ENCODE assay signal across 1 cellular context in genomic region chr4:169100656-169101055, GRCh38.
TF ChIP-seq lines count a peak whose summit lies in the region.

No MANE protein-coding gene starts in this region.

TF ChIP-seq in GM23338, 12 proteins besides CTCF, POLR2A, EP300 and RAD21 (continued from another document):
- TF ChIP-seq, protein P1, sequence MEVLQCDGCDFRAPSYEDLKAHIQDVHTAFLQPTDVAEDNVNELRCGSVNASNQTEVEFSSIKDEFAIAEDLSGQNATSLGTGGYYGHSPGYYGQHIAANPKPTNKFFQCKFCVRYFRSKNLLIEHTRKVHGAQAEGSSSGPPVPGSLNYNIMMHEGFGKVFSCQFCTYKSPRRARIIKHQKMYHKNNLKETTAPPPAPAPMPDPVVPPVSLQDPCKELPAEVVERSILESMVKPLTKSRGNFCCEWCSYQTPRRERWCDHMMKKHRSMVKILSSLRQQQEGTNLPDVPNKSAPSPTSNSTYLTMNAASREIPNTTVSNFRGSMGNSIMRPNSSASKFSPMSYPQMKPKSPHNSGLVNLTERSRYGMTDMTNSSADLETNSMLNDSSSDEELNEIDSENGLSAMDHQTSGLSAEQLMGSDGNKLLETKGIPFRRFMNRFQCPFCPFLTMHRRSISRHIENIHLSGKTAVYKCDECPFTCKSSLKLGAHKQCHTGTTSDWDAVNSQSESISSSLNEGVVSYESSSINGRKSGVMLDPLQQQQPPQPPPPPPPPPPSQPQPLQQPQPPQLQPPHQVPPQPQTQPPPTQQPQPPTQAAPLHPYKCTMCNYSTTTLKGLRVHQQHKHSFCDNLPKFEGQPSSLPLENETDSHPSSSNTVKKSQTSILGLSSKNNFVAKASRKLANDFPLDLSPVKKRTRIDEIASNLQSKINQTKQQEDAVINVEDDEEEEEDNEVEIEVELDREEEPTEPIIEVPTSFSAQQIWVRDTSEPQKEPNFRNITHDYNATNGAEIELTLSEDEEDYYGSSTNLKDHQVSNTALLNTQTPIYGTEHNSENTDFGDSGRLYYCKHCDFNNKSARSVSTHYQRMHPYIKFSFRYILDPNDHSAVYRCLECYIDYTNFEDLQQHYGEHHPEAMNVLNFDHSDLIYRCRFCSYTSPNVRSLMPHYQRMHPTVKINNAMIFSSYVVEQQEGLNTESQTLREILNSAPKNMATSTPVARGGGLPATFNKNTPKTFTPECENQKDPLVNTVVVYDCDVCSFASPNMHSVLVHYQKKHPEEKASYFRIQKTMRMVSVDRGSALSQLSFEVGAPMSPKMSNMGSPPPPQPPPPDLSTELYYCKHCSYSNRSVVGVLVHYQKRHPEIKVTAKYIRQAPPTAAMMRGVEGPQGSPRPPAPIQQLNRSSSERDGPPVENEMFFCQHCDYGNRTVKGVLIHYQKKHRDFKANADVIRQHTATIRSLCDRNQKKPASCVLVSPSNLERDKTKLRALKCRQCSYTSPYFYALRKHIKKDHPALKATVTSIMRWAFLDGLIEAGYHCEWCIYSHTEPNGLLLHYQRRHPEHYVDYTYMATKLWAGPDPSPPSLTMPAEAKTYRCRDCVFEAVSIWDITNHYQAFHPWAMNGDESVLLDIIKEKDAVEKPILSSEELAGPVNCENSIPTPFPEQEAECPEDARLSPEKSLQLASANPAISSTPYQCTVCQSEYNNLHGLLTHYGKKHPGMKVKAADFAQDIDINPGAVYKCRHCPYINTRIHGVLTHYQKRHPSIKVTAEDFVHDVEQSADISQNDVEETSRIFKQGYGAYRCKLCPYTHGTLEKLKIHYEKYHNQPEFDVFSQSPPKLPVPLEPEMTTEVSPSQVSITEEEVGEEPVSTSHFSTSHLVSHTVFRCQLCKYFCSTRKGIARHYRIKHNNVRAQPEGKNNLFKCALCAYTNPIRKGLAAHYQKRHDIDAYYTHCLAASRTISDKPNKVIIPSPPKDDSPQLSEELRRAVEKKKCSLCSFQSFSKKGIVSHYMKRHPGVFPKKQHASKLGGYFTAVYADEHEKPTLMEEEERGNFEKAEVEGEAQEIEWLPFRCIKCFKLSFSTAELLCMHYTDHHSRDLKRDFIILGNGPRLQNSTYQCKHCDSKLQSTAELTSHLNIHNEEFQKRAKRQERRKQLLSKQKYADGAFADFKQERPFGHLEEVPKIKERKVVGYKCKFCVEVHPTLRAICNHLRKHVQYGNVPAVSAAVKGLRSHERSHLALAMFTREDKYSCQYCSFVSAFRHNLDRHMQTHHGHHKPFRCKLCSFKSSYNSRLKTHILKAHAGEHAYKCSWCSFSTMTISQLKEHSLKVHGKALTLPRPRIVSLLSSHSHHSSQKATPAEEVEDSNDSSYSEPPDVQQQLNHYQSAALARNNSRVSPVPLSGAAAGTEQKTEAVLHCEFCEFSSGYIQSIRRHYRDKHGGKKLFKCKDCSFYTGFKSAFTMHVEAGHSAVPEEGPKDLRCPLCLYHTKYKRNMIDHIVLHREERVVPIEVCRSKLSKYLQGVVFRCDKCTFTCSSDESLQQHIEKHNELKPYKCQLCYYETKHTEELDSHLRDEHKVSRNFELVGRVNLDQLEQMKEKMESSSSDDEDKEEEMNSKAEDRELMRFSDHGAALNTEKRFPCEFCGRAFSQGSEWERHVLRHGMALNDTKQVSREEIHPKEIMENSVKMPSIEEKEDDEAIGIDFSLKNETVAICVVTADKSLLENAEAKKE (CRISPR knock-in tag; IDR thresholded peaks at IDR 0.05) = no peak
- TF ChIP-seq ZNF114 (CRISPR knock-in tag; IDR thresholded peaks at IDR 0.05) (no peak), POLR2AphosphoS5 (IDR thresholded peaks at IDR 0.05; ENCODE audit: low read depth) (no peak), EZH2 (IDR thresholded peaks at IDR 0.05; ENCODE audit: low read depth, unreplicated experiment) (no peak), ETS1 (IDR thresholded peaks at IDR 0.05) (no peak), NANOG (IDR thresholded peaks at IDR 0.05; ENCODE audit: borderline replicate concordance) (no peak)
TF ChIP-seq in GM23338: peak in this region for 0.
